ENCODE assay signal across 9 cellular contexts in genomic region chr15:99250001-99250400, GRCh38. TPM values are rescaled to one million over a fixed set of nuclear protein-coding genes. Genes with fewer than 3 reads are reported as not detected.
DNase-seq lines count a peak whose midpoint lies in the region; ATAC-seq, FAIRE-seq and TF ChIP-seq lines count a peak whose summit lies in the region.
"Had no signal": no experiment of that assay in that cellular context is flagged by ENCODE, and none has a peak within 500 bp of the region (broad histone marks: within the 10 kb centered on the region; RNA-seq: fewer than 3 reads in every experiment).

No MANE protein-coding gene starts in this region.

- H3K36me3 ChIP-seq in KMS-11 (ENCODE audit: insufficient read depth) (no peaks in the 10 kb centered on the region), mesodermal cell (ENCODE audit: control insufficient read depth, insufficient read depth, low read length) (peaks cover 5% of the 10 kb centered on the region)

- H3K27ac ChIP-seq in A549 (peak overlapping the region; percentile 90 to 91; a peak in 5 of 6 replicates), KMS-11 (no peak overlapping the region), mesodermal cell (ENCODE audit: low read depth, low read length, severe bottlenecking) (peak overlapping the region; percentile 87)

- H3K4me2 ChIP-seq in A549 (peak overlapping the region; percentile 91), KMS-11 (peak overlapping the region; percentile 38; the same call in 1 of the 2 replicates)

- no peak for TF ChIP-seq EP300 in A549 (IDR thresholded peaks at IDR 0.05)

- H2AFZ ChIP-seq in KMS-11 (ENCODE audit: low read depth) = no peak overlapping the region

- POLR2A ChIA-PET in A549 (lab: Yijun Ruan, JAX) = interaction anchor here (1.1 kb wide), 1 partner anchor 127 kb away, joined by 4 read pairs; no protein-coding TSS in a partner anchor

- ATAC-seq in A549 (no peak), HG02852 (IDR thresholded peaks at IDR 0.05; ENCODE audit: unreplicated experiment) (no peak), HG03432 (IDR thresholded peaks at IDR 0.05; ENCODE audit: unreplicated experiment) (no peak), GM18517 (IDR thresholded peaks at IDR 0.05; ENCODE audit: unreplicated experiment) (no peak)

- FAIRE-seq in A549 (lab: Jason Lieb, UNC) = no peak

- no peaks in the 10 kb centered on the region for H3K79me2 ChIP-seq in KMS-11 (ENCODE audit: insufficient read depth, low read depth)

- no peak for DNase-seq in A549 (ENCODE audit: low read depth in 1 of 2, low spot score in 1 of 2)
- DNase-seq in choroid plexus epithelial cell (ENCODE audit: low read depth) = no peak
- DNase-seq in NCI-H1105 treated with DMSO at 0.1 percent for 48 hours (lab: John Stamatoyannopoulos, UW) = no peak
- DNase-seq: stimulated activated CD8-positive, alpha-beta memory T cell treated with anti-CD3 and anti-CD28 coated beads, Interleukin-4, amount 100 ng/mL, for 48 hours had no signal

- no peak for TF ChIP-seq POLR2A in A549 (IDR thresholded peaks at IDR 0.05; ENCODE audit: low read length)

- WGBS in A549 (ENCODE audit: missing lambda C conversion rate) = 2% methylated on average over 4 of the region's 4 CpGs
- 60 to 69% methylated on average over 1 to 2 of the region's 4 CpGs for WGBS in mesodermal cell (ENCODE audit: insufficient coverage in 2 of 2), 2 experiments

- no peaks in the 10 kb centered on the region for H4K20me1 ChIP-seq in KMS-11 (ENCODE audit: insufficient read depth)

- H3K9me3 ChIP-seq in A549 (no peaks in the 10 kb centered on the region), mesodermal cell (ENCODE audit: control insufficient read depth, low read length) (no peaks in the 10 kb centered on the region)

- CTCF ChIA-PET in A549 (lab: Yijun Ruan, JAX) = interaction anchor here (1.1 kb wide), 1 partner anchor 149 kb away, joined by 3 read pairs; no protein-coding TSS in a partner anchor

- TF ChIP-seq CTCF in A549 (IDR thresholded peaks at IDR 0.05) (no peak), KMS-11 (conservative IDR thresholded peaks at IDR 0.05; ENCODE audit: low read depth, low read length) (no peak), choroid plexus epithelial cell (conservative IDR thresholded peaks at IDR 0.05; ENCODE audit: low read depth, low read length) (no peak)

- H3K9ac ChIP-seq in KMS-11 = no peak overlapping the region

- H3K27me3 ChIP-seq in KMS-11 (ENCODE audit: insufficient read depth, low read depth) = no peaks in the 10 kb centered on the region

- H3K4me3 ChIP-seq in A549 (peak overlapping the region; percentile 72), KMS-11 (IDR thresholded peaks at IDR 0.05; ENCODE audit: insufficient read depth, low read depth, low read length) (no peak overlapping the region), choroid plexus epithelial cell (ENCODE audit: low read depth, low read length) (peak overlapping the region; percentile 73), mesodermal cell (ENCODE audit: extremely low read depth, insufficient read depth, low read length, poor library complexity, severe bottlenecking) (peak overlapping the region; percentile 77)

- no peak for TF ChIP-seq RAD21 in A549 (conservative IDR thresholded peaks at IDR 0.05 in 1 of 2, IDR thresholded peaks at IDR 0.05 in 1 of 2)

- H3K4me1 ChIP-seq in A549 = peaks cover 15% of the 10 kb centered on the region; the same call in 2 of the 3 replicates
- H3K4me1 ChIP-seq in KMS-11 (ENCODE audit: low read depth, poor library complexity, severe bottlenecking) = peaks cover 8% of the 10 kb centered on the region
- H3K4me1 ChIP-seq in mesodermal cell (ENCODE audit: control insufficient read depth, insufficient read depth, low read length, poor library complexity, severe bottlenecking) = peaks cover 16% of the 10 kb centered on the region

TF ChIP-seq in A549, 52 proteins besides CTCF, POLR2A, EP300 and RAD21:
- TF ChIP-seq HMGXB4 (CRISPR knock-in tag; IDR thresholded peaks at IDR 0.05; ENCODE audit: borderline replicate concordance) = no peak
- no peak for TF ChIP-seq HOXA7 (CRISPR knock-in tag; IDR thresholded peaks at IDR 0.05)
- no peak for TF ChIP-seq MAFK (IDR thresholded peaks at IDR 0.05; ENCODE audit: partially characterized antibody)
- no peak for TF ChIP-seq CHD4 (IDR thresholded peaks at IDR 0.05; ENCODE audit: borderline replicate concordance)
- no peak for TF ChIP-seq ZSCAN20 (CRISPR knock-in tag; IDR thresholded peaks at IDR 0.05)
- TF ChIP-seq SREBF2 (IDR thresholded peaks at IDR 0.05) = no peak
- no peak for TF ChIP-seq TP53 (CRISPR knock-in tag; IDR thresholded peaks at IDR 0.05)
- no peak for TF ChIP-seq CEBPB (IDR thresholded peaks at IDR 0.05)
- TF ChIP-seq PHF8 (IDR thresholded peaks at IDR 0.05; ENCODE audit: borderline replicate concordance, low read depth) = no peak
- no peak for TF ChIP-seq RARB (CRISPR knock-in tag; IDR thresholded peaks at IDR 0.05)
- TF ChIP-seq HOXB5 (CRISPR knock-in tag; IDR thresholded peaks at IDR 0.05) = no peak
- TF ChIP-seq ZC3H11A (IDR thresholded peaks at IDR 0.05) = no peak
- no peak for TF ChIP-seq JUN (IDR thresholded peaks at IDR 0.05)
- no peak for TF ChIP-seq KDM5A (IDR thresholded peaks at IDR 0.05)
- TF ChIP-seq RCOR1 (IDR thresholded peaks at IDR 0.05; ENCODE audit: low read depth, low read length) = no peak

RNA-seq across cellular contexts. Expression of gene TTC23, which starts 0.6 kb away (rescaled TPM):
- 7.0 and 18.7 TPM in 2 replicates for polyA plus RNA-seq in A549 (2011; rRNA removed)
- polyA plus RNA-seq in A549 (2012; cell fraction: cytosol; rRNA removed) = 2.3 and 3.7 TPM in 2 replicates
- 3.4 and 6.9 TPM in 2 replicates for polyA plus RNA-seq in A549 (2012; cell fraction: nucleus; rRNA removed)
- polyA plus RNA-seq in A549 (2017; fragmentation: RNase III; extraction: RNeasy Plus Mini Kit Qiagen cat#74134 plus additional on column Dnase treatment) = 16.5 to 17.4 TPM (median 17.4 TPM) in 3 replicates
- polyA minus RNA-seq in A549 (2011; rRNA and poly(A)+ RNA removed) = 7.9 and 8.4 TPM in 2 replicates
- 24.0 TPM for polyA plus RNA-seq in mesodermal cell (2013, experiment 1 of 2)
- polyA plus RNA-seq in mesodermal cell (2013, experiment 2 of 2) = 28.2 TPM

RNA-seq across cellular contexts. Expression of gene LRRC28, which starts 1.3 kb away (rescaled TPM):
- polyA plus RNA-seq in A549 (2011; rRNA removed) (62.4 and 75.0 TPM in 2 replicates), A549 (2017; fragmentation: RNase III; extraction: RNeasy Plus Mini Kit Qiagen cat#74134 plus additional on column Dnase treatment) (18.2 to 22.3 TPM (median 19.6 TPM) in 3 replicates)
- 20.4 and 23.3 TPM in 2 replicates for polyA plus RNA-seq in A549 (2012; cell fraction: cytosol; rRNA removed)
- 7.8 and 13.6 TPM in 2 replicates for polyA plus RNA-seq in A549 (2012; cell fraction: nucleus; rRNA removed)
- 50.7 and 58.5 TPM in 2 replicates for polyA minus RNA-seq in A549 (2011; rRNA and poly(A)+ RNA removed)
- 33.5 TPM for polyA plus RNA-seq in mesodermal cell (2013, experiment 1 of 2)
- 29.2 TPM for polyA plus RNA-seq in mesodermal cell (2013, experiment 2 of 2)
